ENCODE assay signal across 11 cellular contexts in the genomic region with DNA sequence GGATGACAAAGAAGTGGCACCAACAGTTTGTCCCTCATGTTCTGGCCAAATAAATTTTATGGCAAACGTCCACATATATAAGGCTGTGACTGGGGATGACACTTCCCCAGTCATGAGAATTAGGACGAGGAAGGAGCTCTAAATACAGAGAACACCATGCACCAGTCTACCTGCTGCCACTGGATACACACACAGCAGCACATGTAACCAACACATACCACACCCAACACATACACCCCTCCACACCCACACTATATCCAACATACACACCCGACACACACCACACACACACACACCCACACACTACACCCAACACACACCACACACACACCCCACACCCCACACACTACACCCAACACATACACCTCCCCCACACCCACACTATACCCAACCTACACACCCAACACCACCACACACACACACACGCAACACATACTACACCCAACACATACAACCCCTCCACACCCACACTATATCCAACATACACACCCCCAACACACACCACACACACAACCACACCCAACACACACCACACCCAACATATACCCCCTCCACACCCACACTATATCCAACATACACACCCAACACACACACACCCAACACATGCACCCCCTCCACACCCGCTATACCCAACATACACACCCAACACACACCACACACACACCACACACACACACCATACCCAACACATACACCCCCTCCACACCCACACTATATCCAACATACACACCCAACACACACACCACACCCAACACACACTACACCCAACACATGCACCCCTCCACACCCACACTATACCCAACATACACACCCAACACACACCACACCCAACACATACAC.
DNase-seq lines count a peak whose midpoint lies in the region; ATAC-seq and TF ChIP-seq lines count a peak whose summit lies in the region.
"Had no signal": no experiment of that assay in that cellular context is flagged by ENCODE, and none has a peak within 500 bp of the region (broad histone marks: within the 10 kb centered on the region; RNA-seq: fewer than 3 reads in every experiment).

No MANE protein-coding gene starts in this region.

- H3K4me1 Mint-ChIP-seq in immature natural killer cell = peaks cover 36 to 65% of the 10 kb centered on the region in 2 donors

- H3K27me3 Mint-ChIP-seq in immature natural killer cell (ENCODE audit: low read depth in 3 of 3) = peaks cover 2 to 9% (median 4%) of the 10 kb centered on the region in 3 donors
- H3K27me3 Mint-ChIP-seq: stimulated activated naive CD8-positive, alpha-beta T cell treated with anti-CD3 and anti-CD28 coated beads, Interleukin-15, Interleukin-2, amounts not matched to agents 100 ng/mL and 50 ng/mL, for 24 hours had no signal

- peaks cover 0 to 7% (median 6%) of the 10 kb centered on the region in 3 donors for H3K36me3 Mint-ChIP-seq in immature natural killer cell

- H3K4me1 ChIP-seq in ACC112 (ENCODE audit: control insufficient read depth, insufficient read depth, low read length, unreplicated experiment) (peaks cover 8% of the 10 kb centered on the region), foreskin keratinocyte (no peaks in the 10 kb centered on the region)

- no peak overlapping the region for H3K4me3 Mint-ChIP-seq in immature natural killer cell
- H3K4me3 Mint-ChIP-seq: stimulated activated naive CD8-positive, alpha-beta T cell treated with anti-CD3 and anti-CD28 coated beads, Interleukin-15, Interleukin-2, amounts not matched to agents 100 ng/mL and 50 ng/mL, for 24 hours had no signal

- peak overlapping the region; percentile 63 to 85 (median 72) for H3K27ac Mint-ChIP-seq in immature natural killer cell

- no peak overlapping the region for H2AFZ ChIP-seq in ACC112 (ENCODE audit: low read length, unreplicated experiment)

- H3K9me3 Mint-ChIP-seq in immature natural killer cell = no peaks in the 10 kb centered on the region
- H3K9me3 Mint-ChIP-seq: stimulated activated naive CD8-positive, alpha-beta T cell treated with anti-CD3 and anti-CD28 coated beads, Interleukin-15, Interleukin-2, amounts not matched to agents 100 ng/mL and 50 ng/mL, for 24 hours had no signal

- TF ChIP-seq CTCF in foreskin keratinocyte (conservative IDR thresholded peaks at IDR 0.05) = no peak

- peak overlapping the region; percentile 48; the same call in 1 of the 2 replicates for H3K27ac ChIP-seq in ACC112 (ENCODE audit: low read depth, low read length)
- no peak overlapping the region for H3K27ac ChIP-seq in foreskin keratinocyte

- peaks cover 38% of the 10 kb centered on the region for H3K36me3 ChIP-seq in ACC112 (ENCODE audit: insufficient read depth, low read length)

- ATAC-seq in GM19467 (IDR thresholded peaks at IDR 0.05; ENCODE audit: unreplicated experiment) (peak; percentile 18), HG03378 (IDR thresholded peaks at IDR 0.05; ENCODE audit: unreplicated experiment) (peak; percentile 12), GM21528 (IDR thresholded peaks at IDR 0.05; ENCODE audit: low FRiP score, unreplicated experiment) (no peak), foreskin keratinocyte (no peak), GM21526 (IDR thresholded peaks at IDR 0.05; ENCODE audit: low FRiP score, unreplicated experiment) (no peak)

- DNase-seq in immature natural killer cell (no peak), foreskin keratinocyte (no peak)
- no peak for DNase-seq in effector CD8-positive, alpha-beta T cell (lab: John Stamatoyannopoulos, UW)
- DNase-seq: central memory CD4-positive, alpha-beta T cell; retina had no signal

- H3K4me3 ChIP-seq in ACC112 (ENCODE audit: low read depth, low read length) = no peak overlapping the region

- H3K79me2 ChIP-seq in ACC112 (ENCODE audit: control insufficient read depth, insufficient read depth, low read length, unreplicated experiment) = peaks cover 98% of the 10 kb centered on the region

- H3K27me3 ChIP-seq in ACC112 (ENCODE audit: insufficient read depth, low read length) (no peaks in the 10 kb centered on the region), foreskin keratinocyte (no peaks in the 10 kb centered on the region)

Comparison
In these comparisons a context has a peak if more than half of its experiments do, and no peak if none do; other contexts are left out.
1. ATAC-seq: peak in GM19467 (single experiment) and HG03378 (single experiment); none in GM21528 (single experiment), foreskin keratinocyte (single experiment) and GM21526 (single experiment).